ENCODE assay signal across 14 cellular contexts in genomic region chr7:152959610-152960009, GRCh38.
"Had no signal": no experiment of that assay in that cellular context is flagged by ENCODE, and none has a peak within 500 bp of the region (broad histone marks: within the 10 kb centered on the region; RNA-seq: fewer than 3 reads in every experiment).

No MANE protein-coding gene starts in this region.

- H3K79me2 ChIP-seq: parathyroid adenoma had no signal

- H3K9ac ChIP-seq: parathyroid adenoma had no signal

- H3K9me3 ChIP-seq: mucosa of descending colon, neutrophil, thoracic aorta had no signal

- H3K4me3 ChIP-seq: cardiac muscle cell, dorsolateral prefrontal cortex, left ventricle myocardium inferior, mucosa of descending colon, thoracic aorta had no signal

- H3K27ac Mint-ChIP-seq: activated naive CD4-positive, alpha-beta T cell treated with anti-CD3 and anti-CD28 coated beads, Interleukin-2, amount 50 U/mL, for 24 hours; naive thymus-derived CD4-positive, alpha-beta T cell had no signal

- H3K4me1 ChIP-seq: left ventricle myocardium inferior, parathyroid adenoma had no signal

- H3K27ac ChIP-seq: cardiac muscle cell, dorsolateral prefrontal cortex, left ventricle myocardium inferior, neutrophil, parathyroid adenoma, thoracic aorta had no signal

- H3K36me3 ChIP-seq: cardiac muscle cell, left ventricle myocardium inferior, neutrophil, thoracic aorta had no signal

- DNase-seq: activated CD4-positive, alpha-beta T cell treated with anti-CD3 and anti-CD28 coated beads, Interleukin-2, amount 50 U/mL, for 48 hours; activated T-cell treated with anti-CD3 and anti-CD28 coated beads, Interleukin-2, amount 50 U/mL, for 1 hour; dorsolateral prefrontal cortex; left ventricle myocardium inferior; mucosa of descending colon; naive thymus-derived CD4-positive, alpha-beta T cell; stimulated activated CD4-positive, alpha-beta T cell treated with anti-CD3 and anti-CD28 coated beads, Interleukin-12 subunit alpha, Interleukin-12 subunit beta, amount 100 ng/mL, for 4 hours; stimulated activated CD4-positive, alpha-beta T cell treated with anti-CD3 and anti-CD28 coated beads, Interleukin-2, amount 100 ng/mL, for 24 hours had no signal

- ATAC-seq: esophagus mucosa; mucosa of descending colon; naive thymus-derived CD4-positive, alpha-beta T cell had no signal

- H3K36me3 Mint-ChIP-seq: activated naive CD4-positive, alpha-beta T cell treated with anti-CD3 and anti-CD28 coated beads, Interleukin-2, amount 50 U/mL, for 24 hours had no signal

- H3K27me3 ChIP-seq: cardiac muscle cell, dorsolateral prefrontal cortex, neutrophil had no signal

- H3K9me3 Mint-ChIP-seq: activated naive CD4-positive, alpha-beta T cell treated with anti-CD3 and anti-CD28 coated beads, Interleukin-2, amount 50 U/mL, for 24 hours had no signal
